ENCODE assay signal across 27 cellular contexts in the genomic region with DNA sequence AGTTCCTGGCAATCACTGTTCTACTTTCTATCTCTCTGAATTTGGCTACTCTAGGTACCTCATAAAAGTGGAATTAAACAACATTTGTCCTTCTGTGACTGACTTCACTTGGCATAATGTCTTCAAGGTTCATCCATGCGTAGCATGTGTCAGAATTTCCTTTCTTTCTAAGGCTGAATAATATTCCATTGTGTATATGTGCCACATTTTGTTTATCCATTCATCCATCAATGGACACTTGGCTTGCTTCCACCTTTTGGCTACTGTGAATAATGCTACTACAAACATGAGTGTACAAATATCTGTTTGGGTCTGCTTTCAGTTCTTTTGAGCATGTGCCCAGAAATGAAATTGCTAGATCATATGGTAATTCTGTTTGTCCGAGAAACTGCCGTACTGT. TPM values are rescaled to one million over a fixed set of nuclear protein-coding genes. Genes with fewer than 3 reads are reported as not detected.
A peak's percentile ranks its signal among the peaks of the same experiment; 100 is the strongest.
DNase-seq lines count a peak whose midpoint lies in the region; ATAC-seq and TF ChIP-seq lines count a peak whose summit lies in the region.
"Had no signal": no experiment of that assay in that cellular context is flagged by ENCODE, and none has a peak within 500 bp of the region (broad histone marks: within the 10 kb centered on the region; RNA-seq: fewer than 3 reads in every experiment).

No MANE protein-coding gene starts in this region.

- H3K4me1 Mint-ChIP-seq in nephron progenitor cell, result peaks cover 84% of the 10 kb centered on the region

- H3K36me3 Mint-ChIP-seq in nephron progenitor cell (ENCODE audit: low read depth), result peaks cover 22% of the 10 kb centered on the region

- H3K27me3 Mint-ChIP-seq in nephron progenitor cell (ENCODE audit: low read depth, poor library complexity), result no peaks in the 10 kb centered on the region
- H3K27me3 Mint-ChIP-seq: type B pancreatic cell had no signal

- no peak overlapping the region for H3K27ac Mint-ChIP-seq in nephron progenitor cell
- H3K27ac Mint-ChIP-seq: activated naive CD4-positive, alpha-beta T cell treated with anti-CD3 and anti-CD28 coated beads for 36 hours; neural progenitor cell; type B pancreatic cell had no signal

- H3K4me3 Mint-ChIP-seq in nephron progenitor cell, result peak overlapping the region; percentile 22
- H3K4me3 Mint-ChIP-seq: activated naive CD4-positive, alpha-beta T cell treated with anti-CD3 and anti-CD28 coated beads for 36 hours; neural progenitor cell; type B pancreatic cell had no signal

- H3K27me3 ChIP-seq in heart right ventricle, result no peaks in the 10 kb centered on the region
- H3K27me3 ChIP-seq: BLaER1, body of pancreas, neural progenitor cell, Peyer's patch had no signal

- H3K36me3 ChIP-seq in heart right ventricle, result no peaks in the 10 kb centered on the region
- H3K36me3 ChIP-seq: BLaER1, neural progenitor cell, Peyer's patch had no signal

- intact Hi-C loops in heart right ventricle (cut with DNase I), result loop anchor here in 4 of 10 donors (10.0 kb wide), 1 partner anchor 220 kb away; no protein-coding TSS in a partner anchor

- H3K27ac ChIP-seq in heart right ventricle, result no peak overlapping the region
- H3K27ac ChIP-seq: 22Rv1, BLaER1, body of pancreas, KMS-11, neural progenitor cell, Peyer's patch had no signal

- H3K4me3 ChIP-seq in heart right ventricle, result no peak overlapping the region
- H3K4me3 ChIP-seq: BLaER1, body of pancreas, neural progenitor cell, Peyer's patch had no signal

- no peaks in the 10 kb centered on the region for H3K9me3 Mint-ChIP-seq in nephron progenitor cell
- H3K9me3 Mint-ChIP-seq: activated naive CD4-positive, alpha-beta T cell treated with anti-CD3 and anti-CD28 coated beads for 36 hours had no signal

- DNase-seq in NCI-H1092 (lab: John Stamatoyannopoulos, UW) (peak; percentile 30), NCI-H1092 treated with DMSO at 0.1 percent for 48 hours (lab: John Stamatoyannopoulos, UW) (no peak), NCI-H446 treated with DMSO at 0.1 percent for 48 hours (lab: John Stamatoyannopoulos, UW) (peak; percentile 84), dermis blood vessel endothelial cell (peak; percentile 66), nephron progenitor cell (no peak), heart right ventricle (no peak), omental fat pad (ENCODE audit: low spot score) (no peak), T-helper 9 cell (no peak)
- DNase-seq: activated CD4-positive, alpha-beta T cell treated with anti-CD3 and anti-CD28 coated beads, Interleukin-2, amount 50 U/mL, for 4 hours; activated naive CD4-positive, alpha-beta T cell treated with anti-CD3 and anti-CD28 coated beads for 36 hours; activated T-cell treated with anti-CD3 and anti-CD28 coated beads, Interleukin-2, amount 50 U/mL, for 1 hour; body of pancreas; erythroblast; hippocampal formation; NCI-H1436 treated with DMSO at 0.1 percent for 48 hours; NCI-H526 treated with DMSO at 0.1 percent for 48 hours; Peyer's patch; retina; stimulated activated CD4-positive, alpha-beta T cell treated with anti-CD3 and anti-CD28 coated beads, Interleukin-15, amount 100 ng/mL, for 24 hours; stimulated activated naive CD4-positive, alpha-beta T cell; SW 1271 had no signal

- whole genome bisulfite sequencing in heart right ventricle, 2 donors, result 74% methylated on average over 3 of the region's 3 CpGs

- peaks cover 0 to 32% (median 15%) of the 10 kb centered on the region in 9 donors for H3K4me1 ChIP-seq in heart right ventricle

- ATAC-seq in heart right ventricle (no peak), omental fat pad (ENCODE audit: low FRiP score) (no peak)
- ATAC-seq: body of pancreas, HCT116 had no signal

- no peak for TF ChIP-seq CTCF in nephron progenitor cell (IDR thresholded peaks at IDR 0.05)
- no peak for TF ChIP-seq CTCF in heart right ventricle (IDR thresholded peaks at IDR 0.05)
- TF ChIP-seq CTCF in omental fat pad (IDR thresholded peaks at IDR 0.05), result no peak

- no peaks in the 10 kb centered on the region for H3K9me3 ChIP-seq in heart right ventricle
- H3K9me3 ChIP-seq: BLaER1, body of pancreas, Peyer's patch had no signal

RNA-seq across cellular contexts. Expression of a gene that starts 14.7 kb away (rescaled TPM):
- total RNA-seq in dermis blood vessel endothelial cell (7.3 and 10.9 TPM in 2 replicates), heart right ventricle (1 to 10 TPM; 2.1 to 4.2 (median 2.4) TPM), omental fat pad (10 to 100 TPM; 23.0 to 26.0 (median 23.9) TPM)
- polyA plus RNA-seq in heart right ventricle, result 1 to 10 TPM in 1 of 2 donors, under 1 TPM in 1; 0.87 to 3.1 TPM

Comparison
In these comparisons a context has a peak if more than half of its experiments do, and no peak if none do; other contexts are left out.
1. DNase-seq: peak in NCI-H1092 (single experiment), NCI-H446 treated with DMSO at 0.1 percent for 48 hours (single experiment) and dermis blood vessel endothelial cell (single experiment); none in NCI-H1092 treated with DMSO at 0.1 percent for 48 hours (single experiment), nephron progenitor cell (single experiment), heart right ventricle (0 of 2), omental fat pad (single experiment) and T-helper 9 cell (single experiment).